Comparison of ENCODE assay signal across 32 cellular contexts in the genomic region with DNA sequence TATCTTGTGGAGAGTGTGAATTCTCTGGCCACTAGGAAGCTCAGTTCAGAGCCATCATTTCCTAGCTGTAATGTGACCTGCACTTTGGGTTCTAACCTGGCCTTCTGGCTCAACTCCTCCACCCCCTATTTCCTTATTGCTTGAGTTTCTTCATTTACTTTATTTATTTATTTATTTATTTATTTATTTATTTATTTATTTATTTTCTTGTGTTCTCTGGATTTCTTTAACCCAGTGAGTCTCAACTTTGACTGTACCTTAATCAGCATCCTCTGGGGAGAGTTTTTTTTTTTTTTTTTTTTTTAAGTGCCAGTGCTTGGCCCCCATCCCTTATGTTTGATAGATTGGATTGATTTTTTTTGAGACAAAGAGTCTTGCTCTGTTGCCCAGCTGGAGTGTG.
"Had no signal": no experiment of that assay in that cellular context is flagged by ENCODE, and none has a peak within 500 bp of the region (broad histone marks: within the 10 kb centered on the region; RNA-seq: fewer than 3 reads in every experiment).

No MANE protein-coding gene starts in this region.

- H3K9ac ChIP-seq: SK-N-SH had no signal

- H3K9me3 ChIP-seq: MG63, Peyer's patch, SJSA1, SK-N-SH had no signal

- H3K4me2 ChIP-seq: SK-N-SH had no signal

- H3K36me3 ChIP-seq: brain microvascular endothelial cell, MG63, Peyer's patch, SJSA1 had no signal

- H3K4me3 ChIP-seq: MG63, Peyer's patch, SJSA1 had no signal

- H3K27ac ChIP-seq: brain microvascular endothelial cell, Peyer's patch, SJSA1 had no signal

- ATAC-seq: activated CD4-positive, alpha-beta T cell treated with anti-CD3 and anti-CD28 coated beads for 36 hours; activated CD4-positive, CD25-positive, alpha-beta regulatory T cell treated with anti-CD3 and anti-CD28 coated beads, Interleukin-2, amount 50 U/mL, for 24 hours; PC-3 had no signal

- H3K27me3 ChIP-seq: brain microvascular endothelial cell, MG63, Peyer's patch, SJSA1 had no signal

- FAIRE-seq: TTC549 had no signal

- DNase-seq: activated CD4-positive, alpha-beta memory T cell treated with anti-CD3 and anti-CD28 coated beads for 36 hours; activated CD4-positive, alpha-beta T cell treated with anti-CD3 and anti-CD28 coated beads for 36 hours; activated CD4-positive, alpha-beta T cell treated with anti-CD3 and anti-CD28 coated beads, Interleukin-2, amount 10 ng/mL, durations not matched to agents 7 days and 5 days; activated CD8-positive, alpha-beta memory T cell treated with anti-CD3 and anti-CD28 coated beads, Interleukin-2, amount 50 U/mL, for 4 hours; activated effector memory CD4-positive, alpha-beta T cell treated with Interleukin-2 at 50 U/mL for 16 hours; activated naive CD4-positive, alpha-beta T cell; activated naive CD4-positive, alpha-beta T cell treated with anti-CD3 and anti-CD28 coated beads, Interleukin-2, amount 50 U/mL, for 16 hours; activated naive CD8-positive, alpha-beta T cell treated with anti-CD3 and anti-CD28 coated beads for 36 hours; activated T-cell treated with anti-CD3 and anti-CD28 coated beads for 4 hours; activated T-cell treated with anti-CD3 and anti-CD28 coated beads, Interleukin-2, amount 50 U/mL, for 48 hours; amniotic stem cell; aorta; brain microvascular endothelial cell; Kasumi-1; KG1; MG63; NCI-H1048; NCI-H1105 treated with DMSO at 0.1 percent for 48 hours; NCI-H1436; NCI-H1694; NCI-H345; NCI-H524 treated with DMSO at 0.1 percent for 48 hours; NCI-H748 treated with DMSO at 0.1 percent for 48 hours; NK-92 treated with Interleukin-12 subunit alpha and Interleukin-12 subunit beta, amount 100 ng/mL, for 24 hours; PC-3; Peyer's patch; RPMI8226; SHP77 treated with DMSO at 0.1 percent for 48 hours; SK-N-SH had no signal
